ENCODE assay signal across 1 cellular context in genomic region chr10:125911990-125912389, GRCh38.
TF ChIP-seq lines count a peak whose summit lies in the region.

No MANE protein-coding gene starts in this region.

TF ChIP-seq in A549, 52 proteins besides CTCF, POLR2A, EP300 and RAD21 (continued from another document):
- TF ChIP-seq FOSL2 (IDR thresholded peaks at IDR 0.05) (no peak), FOSL2 (CRISPR knock-in tag; IDR thresholded peaks at IDR 0.05) (no peak), BHLHE40 (IDR thresholded peaks at IDR 0.05; ENCODE audit: low read depth, low read length) (peak; percentile 32; the same call in 1 of the 2 replicates)
